Comparison of ENCODE assay signal across 26 cellular contexts in genomic region chr16:13898233-13898632, GRCh38.
"Had no signal": no experiment of that assay in that cellular context is flagged by ENCODE, and none has a peak within 500 bp of the region (broad histone marks: within the 10 kb centered on the region; RNA-seq: fewer than 3 reads in every experiment).

No MANE protein-coding gene starts in this region.

- H3K27me3 Mint-ChIP-seq: progenitor cell of endocrine pancreas; stimulated activated naive CD8-positive, alpha-beta T cell treated with anti-CD3 and anti-CD28 coated beads, Interleukin-15, amount 100 ng/mL, for 72 hours had no signal

- ATAC-seq: foreskin keratinocyte; left lobe of liver; lower lobe of right lung; natural killer cell treated with Interleukin-12 subunit alpha and Interleukin-12 subunit beta and Interleukin-15 and Interleukin-18, amount 100 ng/mL, for 72 hours; sciatic nerve; stimulated activated naive B cell treated with anti-CD40 and anti-IgM and Interleukin-4, amounts not matched to agents 10 μg/mL and 1 μg/mL and 100 μg/mL, for 72 hours; stimulated activated naive CD8-positive, alpha-beta T cell treated with anti-CD3 and anti-CD28 coated beads, Interleukin-15, amount 100 ng/mL, for 72 hours had no signal

- H3K36me3 ChIP-seq: cardiac muscle cell, colonic mucosa, lower lobe of right lung, neural progenitor cell, ovary had no signal

- H3K4me1 ChIP-seq: colonic mucosa, foreskin keratinocyte, lower lobe of right lung, neural progenitor cell, testis had no signal

- H3K4me2 ChIP-seq: neural progenitor cell had no signal

- H3K9me3 Mint-ChIP-seq: memory B cell; natural killer cell treated with Interleukin-12 subunit alpha and Interleukin-12 subunit beta and Interleukin-15 and Interleukin-18, amount 100 ng/mL, for 72 hours had no signal

- H3K27ac Mint-ChIP-seq: memory B cell; mesothelial cell of epicardium; natural killer cell treated with Interleukin-12 subunit alpha and Interleukin-12 subunit beta and Interleukin-15 and Interleukin-18, amount 100 ng/mL, for 72 hours; neural progenitor cell; progenitor cell of endocrine pancreas; stimulated activated naive B cell treated with anti-CD40 and anti-IgM and Interleukin-4, amounts not matched to agents 10 μg/mL and 1 μg/mL and 100 μg/mL, for 72 hours; stimulated activated naive CD8-positive, alpha-beta T cell treated with anti-CD3 and anti-CD28 coated beads, Interleukin-15, amount 100 ng/mL, for 72 hours had no signal

- H3K36me3 Mint-ChIP-seq: memory B cell; mesothelial cell of epicardium; natural killer cell treated with Interleukin-12 subunit alpha and Interleukin-12 subunit beta and Interleukin-15 and Interleukin-18, amount 100 ng/mL, for 72 hours; stimulated activated naive B cell treated with anti-CD40 and anti-IgM and Interleukin-4, amounts not matched to agents 10 μg/mL and 1 μg/mL and 100 μg/mL, for 72 hours had no signal

- H3K4me1 Mint-ChIP-seq: memory B cell; neural progenitor cell; stimulated activated naive B cell treated with anti-CD40 and anti-IgM and Interleukin-4, amounts not matched to agents 10 μg/mL and 1 μg/mL and 100 μg/mL, for 72 hours; stimulated activated naive CD8-positive, alpha-beta T cell treated with anti-CD3 and anti-CD28 coated beads, Interleukin-15, amount 100 ng/mL, for 72 hours had no signal

- H2AFZ ChIP-seq: neural progenitor cell had no signal

- H3K9me3 ChIP-seq: colonic mucosa, ovary, testis had no signal

- H3K9ac ChIP-seq: neural progenitor cell had no signal

- H3K27ac ChIP-seq: cardiac muscle cell, colonic mucosa, dorsolateral prefrontal cortex, foreskin keratinocyte, lower lobe of right lung, neural progenitor cell, skin epidermis, testis had no signal

- H3K4me3 Mint-ChIP-seq: memory B cell; mesothelial cell of epicardium; natural killer cell treated with Interleukin-12 subunit alpha and Interleukin-12 subunit beta and Interleukin-15 and Interleukin-18, amount 100 ng/mL, for 72 hours; neural progenitor cell; stimulated activated naive B cell treated with anti-CD40 and anti-IgM and Interleukin-4, amounts not matched to agents 10 μg/mL and 1 μg/mL and 100 μg/mL, for 72 hours; stimulated activated naive CD8-positive, alpha-beta T cell treated with anti-CD3 and anti-CD28 coated beads, Interleukin-15, amount 100 ng/mL, for 72 hours had no signal

- H3K27me3 ChIP-seq: cardiac muscle cell, dorsolateral prefrontal cortex, foreskin keratinocyte, neural progenitor cell, ovary, testis had no signal

- H3K4me3 ChIP-seq: cardiac muscle cell, colonic mucosa, dorsolateral prefrontal cortex, lower lobe of right lung, neural progenitor cell, ovary, skin epidermis, testis had no signal

- DNase-seq: cerebellar nuclear complex; colonic mucosa; dorsolateral prefrontal cortex; effector memory CD4-positive, alpha-beta T cell; foreskin keratinocyte; head of caudate nucleus; hypothalamus; kidney glomerular epithelial cell; lower lobe of right lung; nucleus accumbens; ovary; stimulated activated CD4-positive, alpha-beta T cell treated with anti-CD3 and anti-CD28 coated beads, Interleukin-2, amount 100 ng/mL, for 24 hours; stimulated activated CD4-positive, alpha-beta T cell treated with anti-CD3 and anti-CD28 coated beads, Interleukin-4, amount 100 ng/mL, for 4 hours; stimulated activated naive B cell treated with anti-CD40 and anti-IgM and Interleukin-4, amounts not matched to agents 10 μg/mL and 1 μg/mL and 100 μg/mL, for 72 hours; stimulated activated naive CD8-positive, alpha-beta T cell treated with anti-CD3 and anti-CD28 coated beads, Interleukin-15, amount 100 ng/mL, for 72 hours; testis; trophoblast cell had no signal
